10 cellular contexts compared by ENCODE assay signal in the genomic region with DNA sequence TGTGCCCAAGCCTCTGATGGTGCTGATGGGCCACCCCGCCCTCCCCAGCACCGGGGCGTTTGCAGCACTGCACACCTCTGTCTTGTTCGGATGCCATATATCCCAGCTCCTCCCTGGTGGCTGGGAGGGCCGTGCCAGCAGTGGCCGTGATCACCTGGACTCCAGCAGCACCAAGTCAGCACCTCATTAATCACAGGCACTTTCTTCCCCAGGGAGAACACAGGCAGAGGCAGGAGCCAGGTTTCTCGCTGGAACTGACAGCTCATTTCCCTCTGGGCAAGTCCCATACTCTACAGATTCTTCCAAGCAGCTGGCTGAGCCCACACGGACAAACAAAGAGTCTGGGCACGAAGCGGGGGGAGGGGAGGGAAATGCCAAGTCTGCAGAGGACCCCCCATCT.
DNase-seq lines count a peak whose midpoint lies in the region; ATAC-seq and TF ChIP-seq lines count a peak whose summit lies in the region.
"Had no signal": no experiment of that assay in that cellular context is flagged by ENCODE, and none has a peak within 500 bp of the region (broad histone marks: within the 10 kb centered on the region; RNA-seq: fewer than 3 reads in every experiment).

No MANE protein-coding gene starts in this region.

- POLR2A ChIA-PET in activated CD4-positive, alpha-beta memory T cell treated with anti-CD3 and anti-CD28 coated beads, Interleukin-2, amount 10 ng/mL, durations not matched to agents 7 days and 5 days (lab: Charles Lee), result interaction anchor here (1.4 kb wide), 1 partner anchor 23 kb away, joined by 3 read pairs; no protein-coding TSS in a partner anchor
- POLR2A ChIA-PET in T-cell (lab: Charles Lee), result interaction anchor here in 1 of 2 donors (0.5 kb wide), 1 partner anchor 124 kb away, joined by 4 read pairs; no protein-coding TSS in a partner anchor

- H3K27me3 ChIP-seq in spleen (replicated peaks in 1 of 7), result no peaks in the 10 kb centered on the region
- H3K27me3 ChIP-seq: BLaER1 treated with 17β-estradiol and CSF1 and Interleukin-3, amounts not matched to agents 10 nM and 100 nM had no signal

- 90 to 97% (median 91%) methylated on average over 10 of the region's 10 CpGs for WGBS in spleen, 5 donors

- TF ChIP-seq POLR2A in spleen (IDR thresholded peaks at IDR 0.05), result no peak

- H3K27ac Mint-ChIP-seq in activated CD4-positive, alpha-beta memory T cell treated with anti-CD3 and anti-CD28 coated beads, Interleukin-2, amount 10 ng/mL, durations not matched to agents 7 days and 5 days, result no peak overlapping the region
- no peak overlapping the region for H3K27ac Mint-ChIP-seq in T-cell
- H3K27ac Mint-ChIP-seq: IgD-negative memory B cell had no signal

- no peak overlapping the region for H3K4me3 Mint-ChIP-seq in activated CD4-positive, alpha-beta memory T cell treated with anti-CD3 and anti-CD28 coated beads, Interleukin-2, amount 10 ng/mL, durations not matched to agents 7 days and 5 days
- no peak overlapping the region for H3K4me3 Mint-ChIP-seq in T-cell
- H3K4me3 Mint-ChIP-seq: IgD-negative memory B cell had no signal

- peaks cover 0 to 12% (median 2%) of the 10 kb centered on the region in 6 donors for H3K36me3 ChIP-seq in spleen

- ATAC-seq in T-cell (replicated peaks in 1 of 4), result no peak

- H3K9me3 ChIP-seq in spleen, result no peaks in the 10 kb centered on the region

- no peaks in the 10 kb centered on the region for H3K27me3 Mint-ChIP-seq in activated CD4-positive, alpha-beta memory T cell treated with anti-CD3 and anti-CD28 coated beads, Interleukin-2, amount 10 ng/mL, durations not matched to agents 7 days and 5 days
- no peaks in the 10 kb centered on the region for H3K27me3 Mint-ChIP-seq in T-cell
- H3K27me3 Mint-ChIP-seq: IgD-negative memory B cell had no signal

- H3K4me1 ChIP-seq in spleen, result peaks cover 7 to 38% (median 27%) of the 10 kb centered on the region in 6 donors

- TF ChIP-seq CTCF in AG10803 (conservative IDR thresholded peaks at IDR 0.05; ENCODE audit: low read length) (no peak), spleen (IDR thresholded peaks at IDR 0.05 in 8 of 11, conservative IDR thresholded peaks at IDR 0.05 in 3 of 11) (no peak)

- CTCF ChIA-PET in activated CD4-positive, alpha-beta memory T cell treated with anti-CD3 and anti-CD28 coated beads, Interleukin-2, amount 10 ng/mL, durations not matched to agents 7 days and 5 days (lab: Charles Lee), result no interaction called here
- CTCF ChIA-PET in T-cell (lab: Charles Lee), result no interaction called here

- H3K9me3 Mint-ChIP-seq in activated CD4-positive, alpha-beta memory T cell treated with anti-CD3 and anti-CD28 coated beads, Interleukin-2, amount 10 ng/mL, durations not matched to agents 7 days and 5 days, result no peaks in the 10 kb centered on the region
- no peaks in the 10 kb centered on the region for H3K9me3 Mint-ChIP-seq in T-cell

- H3K36me3 Mint-ChIP-seq in activated CD4-positive, alpha-beta memory T cell treated with anti-CD3 and anti-CD28 coated beads, Interleukin-2, amount 10 ng/mL, durations not matched to agents 7 days and 5 days (ENCODE audit: low read depth), result peaks cover 23% of the 10 kb centered on the region
- peaks cover 27% of the 10 kb centered on the region for H3K36me3 Mint-ChIP-seq in T-cell

- H3K4me3 ChIP-seq in AG10803 (ENCODE audit: low read length), result no peak overlapping the region
- H3K4me3 ChIP-seq in spleen, result no peak overlapping the region
- H3K4me3 ChIP-seq: BLaER1 treated with 17β-estradiol and CSF1 and Interleukin-3, amounts not matched to agents 10 nM and 100 nM had no signal

- no peak overlapping the region for H3K27ac ChIP-seq in spleen
- H3K27ac ChIP-seq: BLaER1 treated with 17β-estradiol and CSF1 and Interleukin-3, amounts not matched to agents 10 nM and 100 nM had no signal

- intact Hi-C loops in spleen (cut with DNase I; ENCODE audit: low total_unique reads), result no loop called here

- DNase-seq in AG10803 (ENCODE audit: low read depth), result peak; percentile 71
- DNase-seq in HT1080 (ENCODE audit: low read depth), result peak; percentile 50
- DNase-seq in activated CD4-positive, alpha-beta memory T cell treated with anti-CD3 and anti-CD28 coated beads, Interleukin-2, amount 10 ng/mL, durations not matched to agents 7 days and 5 days, result peak; percentile 8
- DNase-seq in kidney tubule cell (ENCODE audit: low spot score), result peak; percentile 67
- no peak for DNase-seq in spleen
- no peak for DNase-seq in MV-4-11 (lab: John Stamatoyannopoulos, UW)
- no peak for DNase-seq in NCI-H1092 treated with DMSO at 0.1 percent for 48 hours (lab: John Stamatoyannopoulos, UW)
- no peak for DNase-seq in T-cell

- H3K4me1 Mint-ChIP-seq in activated CD4-positive, alpha-beta memory T cell treated with anti-CD3 and anti-CD28 coated beads, Interleukin-2, amount 10 ng/mL, durations not matched to agents 7 days and 5 days, result peaks cover 50% of the 10 kb centered on the region
- peaks cover 18 to 38% (median 36%) of the 10 kb centered on the region in 3 donors for H3K4me1 Mint-ChIP-seq in T-cell

Comparison
In these comparisons a context has a peak if more than half of its experiments do, and no peak if none do; other contexts are left out.
1. DNase-seq: peak in AG10803 (single experiment), HT1080 (single experiment), activated CD4-positive, alpha-beta memory T cell treated with anti-CD3 and anti-CD28 coated beads, Interleukin-2, amount 10 ng/mL, durations not matched to agents 7 days and 5 days (single experiment) and kidney tubule cell (single experiment); none in spleen (single experiment), MV-4-11 (single experiment), NCI-H1092 treated with DMSO at 0.1 percent for 48 hours (single experiment) and T-cell (0 of 34).